2 cellular contexts compared by ENCODE assay signal in the genomic region with DNA sequence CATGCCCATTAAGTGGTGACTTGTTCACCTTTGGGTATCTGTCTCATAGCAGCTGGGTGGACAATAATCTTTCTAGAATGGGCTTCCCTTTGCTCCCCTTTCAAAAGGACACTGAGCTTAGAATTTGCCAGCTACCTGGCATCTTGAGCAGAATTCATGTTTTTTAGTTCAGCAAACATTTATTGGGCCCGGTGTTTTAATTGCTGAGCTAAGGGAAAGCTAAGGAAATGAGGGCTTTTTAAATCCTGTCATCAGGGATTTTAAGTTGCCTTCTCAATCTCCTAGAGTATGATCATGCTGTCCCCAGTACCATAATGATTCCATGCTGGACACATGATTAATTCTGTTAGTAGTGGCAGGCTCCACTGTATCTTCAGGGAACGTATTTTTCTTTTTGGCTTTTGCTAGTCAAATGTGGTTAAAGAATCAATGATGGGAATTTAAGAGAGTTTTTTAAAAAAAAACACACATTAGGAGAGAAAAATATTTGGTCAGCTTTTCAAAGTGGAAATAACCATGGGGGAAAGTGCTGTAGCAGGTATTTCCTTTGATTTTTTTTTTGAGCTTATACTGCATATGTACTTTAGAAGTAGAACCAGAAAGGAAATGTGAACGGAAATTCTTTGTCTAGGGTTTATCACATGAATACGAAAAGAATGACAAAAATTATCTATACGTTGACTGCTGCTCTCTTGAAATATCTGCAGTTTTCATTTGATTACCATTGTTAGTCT.
A peak's percentile ranks its signal among the peaks of the same experiment; 100 is the strongest.
TF ChIP-seq lines count a peak whose summit lies in the region.

No MANE protein-coding gene starts in this region.

TF ChIP-seq in IMR-90, 13 proteins besides CTCF, POLR2A, EP300 and RAD21:
- no peak for TF ChIP-seq SMC3 (IDR thresholded peaks at IDR 0.05; ENCODE audit: low read depth, low read length)
- TF ChIP-seq USF2 (IDR thresholded peaks at IDR 0.05; ENCODE audit: low read depth, low read length): no peak
- TF ChIP-seq MAFK (IDR thresholded peaks at IDR 0.05; ENCODE audit: low read depth, low read length): peak; percentile 62

TF ChIP-seq in endothelial cell of umbilical vein, 7 proteins besides CTCF, POLR2A, EP300 and RAD21 (continued from another document):
- no peak for TF ChIP-seq EZH2 (IDR thresholded peaks at IDR 0.05; ENCODE audit: borderline replicate concordance, low read depth, low read length, severe bottlenecking)
- no peak for TF ChIP-seq GATA2 (IDR thresholded peaks at IDR 0.05; ENCODE audit: insufficient read depth, insufficient read length, low read depth, low read length)
- TF ChIP-seq, protein P1, sequence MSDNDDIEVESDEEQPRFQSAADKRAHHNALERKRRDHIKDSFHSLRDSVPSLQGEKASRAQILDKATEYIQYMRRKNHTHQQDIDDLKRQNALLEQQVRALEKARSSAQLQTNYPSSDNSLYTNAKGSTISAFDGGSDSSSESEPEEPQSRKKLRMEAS (IDR thresholded peaks at IDR 0.05; ENCODE audit: insufficient read depth, insufficient read length): no peak
